Comparison of ENCODE assay signal across 1 cellular context in the genomic region with DNA sequence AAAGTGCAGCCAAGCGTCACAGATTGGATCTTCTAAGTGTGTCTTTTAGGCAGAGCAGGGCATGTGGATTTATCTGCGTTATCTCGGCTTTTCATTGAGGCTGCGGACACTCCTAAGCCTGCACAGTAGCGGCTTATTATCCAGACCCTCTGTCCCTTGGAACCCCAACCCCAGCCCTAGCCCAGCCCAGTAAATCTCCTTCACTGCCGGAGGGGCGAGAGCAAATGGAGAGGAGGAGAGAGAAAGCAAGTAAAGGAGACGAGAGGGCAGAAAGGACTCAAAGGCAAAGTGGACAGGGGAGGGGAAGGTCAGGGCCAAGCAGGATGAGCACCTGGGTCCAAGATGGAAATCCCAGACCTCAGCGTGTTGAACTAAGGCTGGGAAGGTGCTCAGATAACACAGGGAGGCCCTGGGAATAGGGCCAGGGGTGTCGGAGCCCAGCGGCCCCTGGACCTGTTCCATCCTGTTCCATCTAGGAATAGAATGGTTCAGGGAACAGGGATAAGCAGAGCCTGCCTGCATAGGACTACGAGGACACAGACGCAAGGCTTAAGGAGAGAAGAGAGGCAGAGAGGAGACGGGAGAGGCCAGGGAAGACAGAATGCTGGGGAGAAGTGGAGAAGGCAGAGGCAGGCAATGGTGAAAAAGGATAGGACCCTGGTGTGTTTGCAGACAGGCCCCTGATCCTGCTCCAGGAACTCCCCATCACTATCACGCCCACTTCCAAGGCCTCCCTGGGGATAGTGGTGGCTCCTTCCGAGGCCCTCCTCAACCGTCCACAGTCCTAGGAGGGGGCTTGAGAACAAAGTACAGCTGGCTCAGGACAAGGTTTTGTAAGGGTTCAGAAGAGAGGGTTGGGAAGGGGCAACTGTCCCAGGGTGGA.
TF ChIP-seq lines count a peak whose summit lies in the region.

No MANE protein-coding gene starts in this region.

TF ChIP-seq in HepG2, 621 proteins besides CTCF, POLR2A, EP300 and RAD21:
- TF ChIP-seq SIN3B (IDR thresholded peaks at IDR 0.05; ENCODE audit: low read length) (no peak), MED13 (CRISPR knock-in tag; IDR thresholded peaks at IDR 0.05) (no peak), ZNF280D (CRISPR knock-in tag; IDR thresholded peaks at IDR 0.05) (no peak), MEF2D (CRISPR knock-in tag; IDR thresholded peaks at IDR 0.05) (no peak), ZNF766 (CRISPR knock-in tag; IDR thresholded peaks at IDR 0.05; ENCODE audit: borderline replicate concordance) (no peak), FOXP4 (CRISPR knock-in tag; IDR thresholded peaks at IDR 0.05) (no peak), ZNF816 (CRISPR knock-in tag; IDR thresholded peaks at IDR 0.05; ENCODE audit: borderline replicate concordance) (no peak), NFATC3 (CRISPR knock-in tag; IDR thresholded peaks at IDR 0.05) (no peak), EHMT2 (IDR thresholded peaks at IDR 0.05; ENCODE audit: borderline replicate concordance, low read depth, low read length) (no peak), KAT8 (CRISPR knock-in tag; IDR thresholded peaks at IDR 0.05) (no peak), ZNF274 (CRISPR knock-in tag; IDR thresholded peaks at IDR 0.05) (no peak), FOXK2 (IDR thresholded peaks at IDR 0.05) (no peak), PAX8 (CRISPR knock-in tag; IDR thresholded peaks at IDR 0.05; ENCODE audit: borderline replicate concordance) (no peak), CHD2 (IDR thresholded peaks at IDR 0.05; ENCODE audit: low read depth, low read length) (no peak)
